ENCODE assay signal across 20 cellular contexts in the genomic region with DNA sequence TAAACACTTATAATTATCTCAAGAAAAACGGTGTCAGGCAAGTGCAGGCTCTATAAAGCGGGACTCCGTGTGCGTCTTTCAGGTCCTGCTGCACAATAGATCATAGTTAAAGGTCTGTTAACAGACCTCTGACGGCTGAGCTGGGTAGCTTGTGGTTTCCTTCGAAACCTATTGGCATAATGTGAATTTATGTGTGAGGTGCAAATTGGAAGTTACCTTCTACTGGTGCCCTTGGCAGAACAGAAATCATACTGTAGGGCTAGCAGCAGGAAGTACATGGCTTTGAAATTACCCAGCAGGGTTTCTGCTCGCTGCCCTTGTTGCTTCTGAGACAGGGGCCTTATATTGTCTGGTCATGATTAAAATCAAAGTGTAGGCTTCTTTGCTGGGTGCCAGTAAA.
A peak's percentile ranks its signal among the peaks of the same experiment; 100 is the strongest.
DNase-seq lines count a peak whose midpoint lies in the region; ATAC-seq and TF ChIP-seq lines count a peak whose summit lies in the region.
"Had no signal": no experiment of that assay in that cellular context is flagged by ENCODE, and none has a peak within 500 bp of the region (broad histone marks: within the 10 kb centered on the region; RNA-seq: fewer than 3 reads in every experiment).

No MANE protein-coding gene starts in this region.

- peaks cover 30% of the 10 kb centered on the region for H3K4me1 ChIP-seq in A673 (ENCODE audit: insufficient read depth, low read length, poor library complexity, severe bottlenecking)
- 0 out of 2 replicates have a peak, but pooled peaks cover 3% of the 10 kb centered on the region for H3K4me1 ChIP-seq in HEK293 (ENCODE audit: control insufficient read depth, insufficient read depth, low read length)
- H3K4me1 ChIP-seq in heart right ventricle: peaks cover 0 to 20% (median 0%) of the 10 kb centered on the region in 9 donors
- H3K4me1 ChIP-seq: BLaER1 treated with 17β-estradiol and CSF1 and Interleukin-3, amounts not matched to agents 10 nM and 100 nM; HAP-1 had no signal

- CTCF ChIA-PET in A673 (lab: Charles Lee) (no interaction called here), HEK293 (lab: Yijun Ruan, JAX) (interaction anchor here (0.5 kb wide), 1 partner anchor 30 kb away, joined by 3 read pairs; no protein-coding TSS in a partner anchor)

- peak overlapping the region; percentile 12 for H3K9ac ChIP-seq in SK-N-MC (ENCODE audit: insufficient read length)
- H3K9ac ChIP-seq: BLaER1 treated with 17β-estradiol and CSF1 and Interleukin-3, amounts not matched to agents 10 nM and 100 nM had no signal

- ATAC-seq in heart right ventricle: peak; percentile 22 to 72 (median 60)
- no peak for ATAC-seq in HG02610 (IDR thresholded peaks at IDR 0.05; ENCODE audit: unreplicated experiment)
- no peak for ATAC-seq in GM21423 (IDR thresholded peaks at IDR 0.05; ENCODE audit: unreplicated experiment)
- ATAC-seq in GM18861 (IDR thresholded peaks at IDR 0.05; ENCODE audit: unreplicated experiment): no peak
- ATAC-seq: CD8-positive, alpha-beta T cell; K562; PC-3 had no signal

- H3K27ac ChIP-seq in A673 (ENCODE audit: low read depth, low read length, poor library complexity, severe bottlenecking) (no peak overlapping the region), HEK293 (ENCODE audit: extremely low read depth, low read depth, low read length) (no peak overlapping the region), SK-N-MC (no peak overlapping the region), heart right ventricle (peak overlapping the region in 9 of 10 donors; percentile 30 to 86 (median 69))
- H3K27ac ChIP-seq: BLaER1 treated with 17β-estradiol and CSF1 and Interleukin-3, amounts not matched to agents 10 nM and 100 nM had no signal

- no peak overlapping the region for H3K4me3 ChIP-seq in A673 (ENCODE audit: low read depth, low read length, poor library complexity, severe bottlenecking)
- H3K4me3 ChIP-seq in HEK293 (ENCODE audit: low read depth, low read length): no peak overlapping the region
- H3K4me3 ChIP-seq in SK-N-MC: peak overlapping the region; percentile 42
- H3K4me3 ChIP-seq in heart right ventricle: peak overlapping the region in 4 of 10 donors; percentile 2 to 11 (median 6)
- H3K4me3 ChIP-seq: BLaER1 treated with 17β-estradiol and CSF1 and Interleukin-3, amounts not matched to agents 10 nM and 100 nM; HAP-1; K562 had no signal

- no TSS peak for BruUV-seq in A673 (replicated peaks; lab: Mats Ljungman, UMichigan)

- peaks cover 13% of the 10 kb centered on the region for H3K9me3 ChIP-seq in A673 (ENCODE audit: low read depth, low read length, poor library complexity, severe bottlenecking)
- no peaks in the 10 kb centered on the region for H3K9me3 ChIP-seq in HEK293 (ENCODE audit: control insufficient read depth, insufficient read depth, low read depth, low read length)
- H3K9me3 ChIP-seq in SK-N-MC (ENCODE audit: low read depth, low read length): peaks cover 5% of the 10 kb centered on the region; the same call in 1 of the 2 replicates
- H3K9me3 ChIP-seq in heart right ventricle: peaks cover 0 to 22% (median 0%) of the 10 kb centered on the region in 11 donors
- H3K9me3 ChIP-seq: HAP-1 had no signal

- H3K36me3 ChIP-seq in A673 (ENCODE audit: insufficient read depth, low read length, poor library complexity, severe bottlenecking): no peaks in the 10 kb centered on the region
- no peaks in the 10 kb centered on the region for H3K36me3 ChIP-seq in HEK293 (ENCODE audit: control insufficient read depth in 2 of 2, insufficient read depth in 1 of 2, low read length in 2 of 2)
- no peaks in the 10 kb centered on the region for H3K36me3 ChIP-seq in SK-N-MC (ENCODE audit: insufficient read depth, low read length)
- no peaks in the 10 kb centered on the region for H3K36me3 ChIP-seq in heart right ventricle
- H3K36me3 ChIP-seq: BLaER1 treated with 17β-estradiol and CSF1 and Interleukin-3, amounts not matched to agents 10 nM and 100 nM; HAP-1 had no signal

- TF ChIP-seq CTCF in A673 (conservative IDR thresholded peaks at IDR 0.05; ENCODE audit: low read depth, low read length): no peak
- TF ChIP-seq CTCF in HEK293 (tag by site-specific recombination; IDR thresholded peaks at IDR 0.05): no peak
- TF ChIP-seq CTCF in heart right ventricle (IDR thresholded peaks at IDR 0.05): no peak

- 38 to 46% methylated on average over 7 of the region's 7 CpGs for WGBS in heart right ventricle, 2 donors

- H3K27me3 ChIP-seq in A673 (replicated peaks; ENCODE audit: insufficient read depth, low read depth, low read length, poor library complexity): no peaks in the 10 kb centered on the region
- H3K27me3 ChIP-seq in heart right ventricle: no peaks in the 10 kb centered on the region
- H3K27me3 ChIP-seq: BLaER1 treated with 17β-estradiol and CSF1 and Interleukin-3, amounts not matched to agents 10 nM and 100 nM had no signal

- DNase-seq in A673 (ENCODE audit: low spot score): peak; percentile 55
- DNase-seq in SK-N-MC (ENCODE audit: low read depth, low spot score): no peak
- no peak for DNase-seq in heart right ventricle
- no peak for DNase-seq in NOMO-1 treated with dmso at 0.1 percent for 144 hours (lab: John Stamatoyannopoulos, UW; ENCODE audit: unreplicated experiment)
- DNase-seq: CD8-positive, alpha-beta T cell; NCI-H1436 treated with DMSO at 0.1 percent for 48 hours; NCI-H2029 treated with DMSO at 0.1 percent for 48 hours; NCI-H2171; NCI-H446 treated with DMSO at 0.1 percent for 48 hours; NCI-H748 treated with DMSO at 0.1 percent for 48 hours; PC-3; RPMI8226; SW 1271 had no signal

- intact Hi-C loops in A673 (cut with micrococcal nuclease; ENCODE audit: unreplicated experiment) (loop anchor here (2.0 kb wide), 1 partner anchor 240 kb away; no protein-coding TSS in a partner anchor), heart right ventricle (cut with DNase I) (loop anchor here in 9 of 10 donors (2.0 to 5.0 kb wide), 8 partner anchors 59 to 246 kb away; a partner anchor contains a TSS)

- POLR2A ChIA-PET in A673 (lab: Charles Lee; ENCODE audit: low non-redundant PET): no interaction called here
- POLR2A ChIA-PET in HEK293 (lab: Yijun Ruan, JAX): no interaction called here

TF ChIP-seq in HEK293, 187 proteins besides CTCF, POLR2A, EP300 and RAD21:
- TF ChIP-seq ZNF221 (tag by site-specific recombination; IDR thresholded peaks at IDR 0.05; ENCODE audit: borderline replicate concordance) (no peak), ZIC2 (tag by site-specific recombination; IDR thresholded peaks at IDR 0.05) (peak; percentile 24; the same call in 1 of the 2 replicates), ZNF114 (tag by site-specific recombination; IDR thresholded peaks at IDR 0.05) (no peak), ZNF335 (tag by site-specific recombination; conservative IDR thresholded peaks at IDR 0.05) (peak; percentile 39; the same call in 1 of the 2 replicates)

Comparison
In these comparisons a context has a peak if more than half of its experiments do, and no peak if none do; other contexts are left out.
1. H3K27ac ChIP-seq: peak in heart right ventricle (9 of 10); none in A673 (single experiment), HEK293 (single experiment) and SK-N-MC (single experiment).
2. ATAC-seq: peak in heart right ventricle (8 of 8); none in HG02610 (single experiment), GM21423 (single experiment) and GM18861 (single experiment).